In the genomic region with DNA sequence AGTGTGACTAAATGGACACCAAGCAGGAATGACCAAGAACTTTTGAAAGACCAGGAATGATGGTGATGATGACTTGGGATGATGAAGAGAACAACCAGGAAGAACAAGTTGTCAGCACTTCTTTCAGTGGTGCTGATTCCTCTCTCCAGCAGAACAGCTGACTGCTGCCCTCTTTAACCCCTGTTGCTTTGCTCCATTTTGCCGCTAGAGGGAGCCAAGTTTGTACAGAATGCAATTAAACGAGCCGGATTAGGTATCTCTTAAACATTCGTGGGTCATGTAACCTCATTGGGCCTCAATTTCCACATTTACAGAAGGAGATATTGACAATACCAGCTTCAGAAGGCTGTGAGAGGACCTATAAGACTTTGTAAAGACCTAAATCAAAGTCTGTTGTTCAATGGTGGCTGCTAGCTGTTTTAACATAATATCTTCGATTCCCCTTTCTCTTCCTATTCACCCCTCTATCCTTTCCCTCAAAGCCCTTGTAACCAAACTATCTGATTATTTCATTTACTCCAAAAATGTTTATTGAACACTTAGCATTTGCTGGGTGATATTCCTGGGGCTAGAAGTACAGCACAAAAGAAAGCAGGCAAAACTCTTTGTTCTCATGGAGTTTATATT, we compare ENCODE assay signal across 7 cellular contexts. TPM values are rescaled to one million over a fixed set of nuclear protein-coding genes. Genes with fewer than 3 reads are reported as not detected.
DNase-seq lines count a peak whose midpoint lies in the region; ATAC-seq and TF ChIP-seq lines count a peak whose summit lies in the region.

No MANE protein-coding gene starts in this region.

- H3K14ac ChIP-seq in H9 (ENCODE audit: insufficient read depth, low read length): no peak overlapping the region

- no peak overlapping the region for H2AK5ac ChIP-seq in H9 (ENCODE audit: insufficient read length, low read length)

- H3K9me2 ChIP-seq in MM.1S (replicated peaks; ENCODE audit: insufficient read depth, low read length): no peaks in the 10 kb centered on the region

- no peak overlapping the region for H3K4me3 Mint-ChIP-seq in H9
- no peak overlapping the region for H3K4me3 Mint-ChIP-seq in T-cell

- CTCF ChIA-PET in T-cell (lab: Charles Lee): interaction anchor here in 1 of 2 donors (1.5 kb wide), 1 partner anchor 373 kb away, joined by 5 read pairs; no protein-coding TSS in a partner anchor

- H2BK12ac ChIP-seq in H9 (ENCODE audit: insufficient read length, low read depth, low read length): no peak overlapping the region

- H3K9me3 Mint-ChIP-seq in H9 (peaks cover 84 to 87% of the 10 kb centered on the region in 2 experiments), T-cell (no peaks in the 10 kb centered on the region)

- in situ Hi-C loops in astrocyte of the cerebellum (cut with HindIII; ENCODE audit: low sequenced_read_pairs): no loop called here

- no peak overlapping the region for H3K56ac ChIP-seq in H9 (ENCODE audit: insufficient read length, low read depth, low read length)

- H3K79me1 ChIP-seq in H9 (ENCODE audit: insufficient read depth, low read depth, low read length, poor library complexity, severe bottlenecking): no peaks in the 10 kb centered on the region

- no peak overlapping the region for H4K8ac ChIP-seq in H9 (replicated peaks; ENCODE audit: insufficient read length, low read depth, low read length)

- no peaks in the 10 kb centered on the region for H3F3A ChIP-seq in MM.1S (ENCODE audit: insufficient read depth, low read length)

- H3K4me2 ChIP-seq in H9 (ENCODE audit: insufficient read depth, insufficient read length, low read length): no peak overlapping the region
- H3K4me2 ChIP-seq in MM.1S (ENCODE audit: low read depth, low read length): no peak overlapping the region

- H3K27me3 Mint-ChIP-seq in H9 (ENCODE audit: low read depth) (no peaks in the 10 kb centered on the region; the same call in 1 of the 2 replicates), T-cell (peaks cover 12 to 21% of the 10 kb centered on the region in 2 donors)

- no peak overlapping the region for H4K5ac ChIP-seq in H9 (ENCODE audit: insufficient read length, low read depth, low read length)

- H4K20me1 ChIP-seq in H9 (ENCODE audit: control insufficient read depth, insufficient read depth, insufficient read length): no peaks in the 10 kb centered on the region
- no peaks in the 10 kb centered on the region for H4K20me1 ChIP-seq in MM.1S (ENCODE audit: insufficient read depth, low read length)

- no peaks in the 10 kb centered on the region for H3K4me1 Mint-ChIP-seq in H9
- H3K4me1 Mint-ChIP-seq in T-cell: peaks cover 0 to 6% (median 4%) of the 10 kb centered on the region in 3 donors

- TF ChIP-seq CTCF in GM12864 (IDR thresholded peaks at IDR 0.05; ENCODE audit: low read depth, low read length, missing control alignments) (peak; percentile 93), H9 (conservative IDR thresholded peaks at IDR 0.05) (peak; percentile 70), MM.1S (IDR thresholded peaks at IDR 0.05; ENCODE audit: low read length) (peak; percentile 94), astrocyte of the cerebellum (IDR thresholded peaks at IDR 0.05; ENCODE audit: low read depth, low read length, missing control alignments) (peak; percentile 68)

- POLR2A ChIA-PET in T-cell (lab: Charles Lee): no interaction called here

- H3K9me3 ChIP-seq in H9 (ENCODE audit: control insufficient read depth, low read depth, low read length) (peaks cover 64% of the 10 kb centered on the region), MM.1S (replicated peaks; ENCODE audit: insufficient read depth, low read length) (no peaks in the 10 kb centered on the region)

- no peak overlapping the region for H3K23ac ChIP-seq in H9 (ENCODE audit: insufficient read length, low read depth, low read length)

- no peaks in the 10 kb centered on the region for H3K23me2 ChIP-seq in H9 (ENCODE audit: insufficient read length, low read depth, low read length, poor library complexity, severe bottlenecking)

- H3K27ac Mint-ChIP-seq in H9 (no peak overlapping the region), T-cell (no peak overlapping the region)

- no peak overlapping the region for H3K18ac ChIP-seq in H9 (ENCODE audit: insufficient read length, low read depth, low read length)

- no peak overlapping the region for H2AFZ ChIP-seq in H9 (ENCODE audit: low read length)
- H2AFZ ChIP-seq in MM.1S (ENCODE audit: low read length): peak overlapping the region; percentile 9; the same call in 1 of the 2 replicates

- no peak overlapping the region for H3T11ph ChIP-seq in H9 (ENCODE audit: low read length)

- no peak overlapping the region for H2BK120ac ChIP-seq in H9 (ENCODE audit: low read depth, low read length, poor library complexity, severe bottlenecking)

- H3K4me3 ChIP-seq in GM12864 (ENCODE audit: low read depth, low read length): no peak overlapping the region
- no peak overlapping the region for H3K4me3 ChIP-seq in MM.1S (ENCODE audit: low read length)
- no peak overlapping the region for H3K4me3 ChIP-seq in astrocyte of the cerebellum (ENCODE audit: low read depth, low read length)

- H2BK20ac ChIP-seq in H9 (ENCODE audit: low read depth, low read length, poor library complexity, severe bottlenecking): no peak overlapping the region

- no peaks in the 10 kb centered on the region for H3K27me3 ChIP-seq in H9 (ENCODE audit: insufficient read depth, low read length)
- no peaks in the 10 kb centered on the region for H3K27me3 ChIP-seq in MM.1S (replicated peaks; ENCODE audit: insufficient read depth, low read length)

- H3K79me2 ChIP-seq in H9 (ENCODE audit: insufficient read depth, low read length): no peaks in the 10 kb centered on the region
- no peaks in the 10 kb centered on the region for H3K79me2 ChIP-seq in MM.1S (ENCODE audit: low read length)

- H3K4ac ChIP-seq in H9 (ENCODE audit: low read depth, low read length): no peak overlapping the region

- ATAC-seq in T-cell (replicated peaks in 1 of 4): peak in 2 of 4 experiments; percentile 47 to 66

- no peak overlapping the region for H2BK5ac ChIP-seq in H9 (ENCODE audit: insufficient read length, low read length)

- no peaks in the 10 kb centered on the region for H3K36me3 ChIP-seq in MM.1S (replicated peaks; ENCODE audit: insufficient read depth, low read length)

- H3K4me1 ChIP-seq in H9 (ENCODE audit: insufficient read depth, low read length) (no peaks in the 10 kb centered on the region), MM.1S (ENCODE audit: low read length) (no peaks in the 10 kb centered on the region)

- H3K36me3 Mint-ChIP-seq in H9 (ENCODE audit: insufficient read depth in 1 of 3, low read depth in 3 of 3): peaks cover 6 to 14% (median 11%) of the 10 kb centered on the region in 3 experiments; a peak in 6 of 7 replicates
- H3K36me3 Mint-ChIP-seq in T-cell: no peaks in the 10 kb centered on the region

- no peak overlapping the region for H4K91ac ChIP-seq in H9 (ENCODE audit: insufficient read length, low read depth, low read length)

- H3K9ac ChIP-seq in H9 (ENCODE audit: extremely low read depth, insufficient read length, low read length) (no peak overlapping the region), MM.1S (ENCODE audit: low read length) (no peak overlapping the region)

- H3K27ac ChIP-seq in H9 (ENCODE audit: insufficient read length, low read depth, low read length) (no peak overlapping the region), MM.1S (ENCODE audit: low read length) (no peak overlapping the region)

- DNase-seq in GM12864 (ENCODE audit: low read depth): peak; percentile 33
- DNase-seq in H9: peak; percentile 41
- DNase-seq in MM.1S: peak; percentile 76
- peak in 32 of 34 experiments; percentile 6 to 63 (median 46) for DNase-seq in T-cell
- no peak for DNase-seq in astrocyte of the cerebellum (ENCODE audit: low read depth)
- peak; percentile 2 for DNase-seq in iPS DF 4.7 (ENCODE audit: extremely low read depth, low spot score)
- peak; percentile 53 to 62 for DNase-seq in stimulated activated CD4-positive, alpha-beta T cell treated with anti-CD3 and anti-CD28 coated beads, Interleukin-15, amount 100 ng/mL, for 48 hours (ENCODE audit: low read depth in 2 of 2)

- no CpG with 5 or more reads among the region's 5 CpGs for WGBS in H9 (ENCODE audit: extremely low coverage, insufficient read length, low lambda C conversion rate)

- no peak overlapping the region for H2BK15ac ChIP-seq in H9 (ENCODE audit: low read depth, low read length)

RNA-seq across cellular contexts. Expression of a gene that starts 1.9 kb away (rescaled TPM):
- total RNA-seq in H9 (2021): not detected in 2 replicates
- total RNA-seq in T-cell: not detected

RNA-seq across cellular contexts. Expression of a gene that starts 16.8 kb away (rescaled TPM):
- total RNA-seq in H9 (2021): not detected in 2 replicates
- not detected for total RNA-seq in T-cell

RNA-seq across cellular contexts. Expression of a gene that starts 44.2 kb away (rescaled TPM):
- total RNA-seq in H9 (2021) (not detected in 2 replicates), T-cell (not detected)

RNA-seq across cellular contexts. Expression of a gene that starts 58.4 kb away (rescaled TPM):
- total RNA-seq in H9 (2021) (not detected in 2 replicates), T-cell (not detected)
